ENCODE assay signal across 11 cellular contexts in genomic region chr5:141155540-141156374, GRCh38. TPM values are rescaled to one million over a fixed set of nuclear protein-coding genes. Genes with fewer than 3 reads are reported as not detected.
A peak's percentile ranks its signal among the peaks of the same experiment; 100 is the strongest.
DNase-seq lines count a peak whose midpoint lies in the region; ATAC-seq and TF ChIP-seq lines count a peak whose summit lies in the region.
"Had no signal": no experiment of that assay in that cellular context is flagged by ENCODE, and none has a peak within 500 bp of the region (broad histone marks: within the 10 kb centered on the region; RNA-seq: fewer than 3 reads in every experiment).

No MANE protein-coding gene starts in this region.

- H3K36me3 Mint-ChIP-seq in endodermal cell (ENCODE audit: low read depth) = peaks cover 30% of the 10 kb centered on the region

- peak overlapping the region; percentile 61 for H3K4me3 Mint-ChIP-seq in endodermal cell
- H3K4me3 Mint-ChIP-seq: activated CD8-positive, alpha-beta memory T cell treated with anti-CD3 and anti-CD28 coated beads, Interleukin-2, amount 10 ng/mL, durations not matched to agents 7 days and 5 days; activated naive CD8-positive, alpha-beta T cell treated with anti-CD3 and anti-CD28 coated beads, Interleukin-2, amount 50 U/mL, for 24 hours had no signal

- H3K27me3 ChIP-seq in endodermal cell (ENCODE audit: control insufficient read depth, insufficient read depth, low read length, poor library complexity, severe bottlenecking) = no peaks in the 10 kb centered on the region

- no peak overlapping the region for H3K4me3 ChIP-seq in NB4 (ENCODE audit: low read depth, low read length)
- no peak overlapping the region for H3K4me3 ChIP-seq in endodermal cell (ENCODE audit: low read length)
- H3K4me3 ChIP-seq: lung had no signal

- no peak for ATAC-seq in HG02840 (IDR thresholded peaks at IDR 0.05; ENCODE audit: low FRiP score, unreplicated experiment)
- ATAC-seq: activated CD8-positive, alpha-beta memory T cell treated with anti-CD3 and anti-CD28 coated beads, Interleukin-2, amount 10 ng/mL, durations not matched to agents 7 days and 5 days; activated naive CD8-positive, alpha-beta T cell treated with anti-CD3 and anti-CD28 coated beads, Interleukin-2, amount 50 U/mL, for 24 hours had no signal

- 84 to 90% methylated on average over 20 to 21 of the region's 21 CpGs for WGBS in endodermal cell (ENCODE audit: insufficient coverage in 1 of 2, insufficient read length in 1 of 2), 2 experiments

- H3K9me3 Mint-ChIP-seq in endodermal cell = peaks cover 32% of the 10 kb centered on the region

- TF ChIP-seq CTCF in NB4 (IDR thresholded peaks at IDR 0.05; ENCODE audit: low read depth, low read length) (peak; percentile 43), endodermal cell (conservative IDR thresholded peaks at IDR 0.05) (peak; percentile 76)

- no peak overlapping the region for H3K9ac ChIP-seq in endodermal cell (ENCODE audit: extremely low read depth, low read length, poor library complexity, severe bottlenecking)

- H3K4me1 ChIP-seq in endodermal cell (ENCODE audit: control insufficient read depth, insufficient read depth, low read length) = no peaks in the 10 kb centered on the region

- H3K27ac Mint-ChIP-seq in endodermal cell = peak overlapping the region; percentile 30
- H3K27ac Mint-ChIP-seq: activated CD8-positive, alpha-beta memory T cell treated with anti-CD3 and anti-CD28 coated beads, Interleukin-2, amount 10 ng/mL, durations not matched to agents 7 days and 5 days; activated naive CD8-positive, alpha-beta T cell treated with anti-CD3 and anti-CD28 coated beads, Interleukin-2, amount 50 U/mL, for 24 hours had no signal

- DNase-seq in Daoy (ENCODE audit: low read depth) = peak; percentile 72
- DNase-seq in NB4 (ENCODE audit: low read depth) = peak; percentile 23
- peak; percentile 70 for DNase-seq in endodermal cell
- no peak for DNase-seq in stimulated activated CD8-positive, alpha-beta memory T cell treated with anti-CD3 and anti-CD28 coated beads, Interleukin-4, amount 100 ng/mL, for 48 hours
- no peak for DNase-seq in DMS114 treated with DMSO at 0.1 percent for 48 hours (lab: John Stamatoyannopoulos, UW; ENCODE audit: unreplicated experiment)
- DNase-seq: activated CD8-positive, alpha-beta memory T cell treated with anti-CD3 and anti-CD28 coated beads, Interleukin-2, amount 10 ng/mL, durations not matched to agents 7 days and 5 days; activated naive CD8-positive, alpha-beta T cell treated with anti-CD3 and anti-CD28 coated beads, Interleukin-2, amount 50 U/mL, for 24 hours; NCI-H2171 treated with DMSO at 0.1 percent for 48 hours had no signal

- H3K27me3 Mint-ChIP-seq in endodermal cell (ENCODE audit: insufficient read depth) = peaks cover 3% of the 10 kb centered on the region
- H3K27me3 Mint-ChIP-seq: activated CD8-positive, alpha-beta memory T cell treated with anti-CD3 and anti-CD28 coated beads, Interleukin-2, amount 10 ng/mL, durations not matched to agents 7 days and 5 days had no signal

- no peaks in the 10 kb centered on the region for H3K4me1 Mint-ChIP-seq in endodermal cell
- H3K4me1 Mint-ChIP-seq: activated CD8-positive, alpha-beta memory T cell treated with anti-CD3 and anti-CD28 coated beads, Interleukin-2, amount 10 ng/mL, durations not matched to agents 7 days and 5 days; activated naive CD8-positive, alpha-beta T cell treated with anti-CD3 and anti-CD28 coated beads, Interleukin-2, amount 50 U/mL, for 24 hours had no signal

- no peak for TF ChIP-seq POLR2A in NB4 (IDR thresholded peaks at IDR 0.05; ENCODE audit: extremely low read depth, insufficient read length)

- H3K36me3 ChIP-seq in endodermal cell (ENCODE audit: control insufficient read depth, insufficient read depth, low read length) = no peaks in the 10 kb centered on the region

- no peak overlapping the region for H3K27ac ChIP-seq in endodermal cell (ENCODE audit: low read depth, low read length)

- H3K9me3 ChIP-seq in endodermal cell (ENCODE audit: control insufficient read depth, low read length) = peaks cover 3% of the 10 kb centered on the region

RNA-seq across cellular contexts. Expression of gene PCDHB6, which starts 5.9 kb away (rescaled TPM):
- 0.69 and 2.9 TPM in 2 replicates for total RNA-seq in Daoy (2014; rRNA removed; shearing (Covaris generic))
- total RNA-seq in endodermal cell = 1 to 10 TPM in 1 of 2 donors, under 1 TPM in 1; 0.66 to 2.0 TPM
- polyA plus RNA-seq in endodermal cell (2013, experiment 1 of 2) = 0.36 TPM
- 0.29 TPM for polyA plus RNA-seq in endodermal cell (2013, experiment 2 of 2)
- total RNA-seq: activated CD8-positive, alpha-beta memory T cell treated with anti-CD3 and anti-CD28 coated beads, Interleukin-2, amount 10 ng/mL, durations not matched to agents 7 days and 5 days; T-helper 1 cell treated with Interleukin-12 subunit alpha and Interleukin-12 subunit beta and Interleukin-4 antibody, amounts not matched to agents 30 ng/mL and 1 ng/mL, for 36 hours had no signal

RNA-seq across cellular contexts. Expression of gene PCDHB7, which starts 16.7 kb away (rescaled TPM):
- 2.6 and 3.9 TPM in 2 replicates for total RNA-seq in Daoy (2014; rRNA removed; shearing (Covaris generic))
- under 1 TPM; 0.42 to 0.75 TPM for total RNA-seq in endodermal cell
- 0.46 TPM for polyA plus RNA-seq in endodermal cell (2013, experiment 1 of 2)
- polyA plus RNA-seq in endodermal cell (2013, experiment 2 of 2) = 0.37 TPM
- total RNA-seq: activated CD8-positive, alpha-beta memory T cell treated with anti-CD3 and anti-CD28 coated beads, Interleukin-2, amount 10 ng/mL, durations not matched to agents 7 days and 5 days; T-helper 1 cell treated with Interleukin-12 subunit alpha and Interleukin-12 subunit beta and Interleukin-4 antibody, amounts not matched to agents 30 ng/mL and 1 ng/mL, for 36 hours had no signal

RNA-seq across cellular contexts. Expression of gene PCDHB5, which starts 20.8 kb away (rescaled TPM):
- total RNA-seq in Daoy (2014; rRNA removed; shearing (Covaris generic)) = 20.6 and 21.7 TPM in 2 replicates
- total RNA-seq in endodermal cell = 10 to 100 TPM in 1 of 2 donors, 1 to 10 TPM in 1; 2.4 to 43.5 TPM
- polyA plus RNA-seq in endodermal cell (2013, experiment 1 of 2) = 0.46 TPM
- 0.79 TPM for polyA plus RNA-seq in endodermal cell (2013, experiment 2 of 2)
- total RNA-seq: activated CD8-positive, alpha-beta memory T cell treated with anti-CD3 and anti-CD28 coated beads, Interleukin-2, amount 10 ng/mL, durations not matched to agents 7 days and 5 days; T-helper 1 cell treated with Interleukin-12 subunit alpha and Interleukin-12 subunit beta and Interleukin-4 antibody, amounts not matched to agents 30 ng/mL and 1 ng/mL, for 36 hours had no signal

RNA-seq across cellular contexts. Expression of gene PCDHB8, which starts 21.8 kb away (rescaled TPM):
- total RNA-seq in Daoy (2014; rRNA removed; shearing (Covaris generic)) = 6.7 and 8.3 TPM in 2 replicates
- total RNA-seq in endodermal cell = 1 to 10 TPM in 1 of 2 donors, under 1 TPM in 1; 0.71 to 3.6 TPM
- 0.46 TPM for polyA plus RNA-seq in endodermal cell (2013, experiment 1 of 2)
- 0.58 TPM for polyA plus RNA-seq in endodermal cell (2013, experiment 2 of 2)
- total RNA-seq: activated CD8-positive, alpha-beta memory T cell treated with anti-CD3 and anti-CD28 coated beads, Interleukin-2, amount 10 ng/mL, durations not matched to agents 7 days and 5 days; T-helper 1 cell treated with Interleukin-12 subunit alpha and Interleukin-12 subunit beta and Interleukin-4 antibody, amounts not matched to agents 30 ng/mL and 1 ng/mL, for 36 hours had no signal

RNA-seq across cellular contexts. Expression of gene PCDHB16, which starts 26.4 kb away (rescaled TPM):
- 4.3 and 4.8 TPM in 2 replicates for total RNA-seq in Daoy (2014; rRNA removed; shearing (Covaris generic))
- 10 to 100 TPM in 1 of 2 donors, 1 to 10 TPM in 1; 9.7 to 14.8 TPM for total RNA-seq in endodermal cell
- 1.2 TPM for polyA plus RNA-seq in endodermal cell (2013, experiment 1 of 2)
- 2.6 TPM for polyA plus RNA-seq in endodermal cell (2013, experiment 2 of 2)
- total RNA-seq: activated CD8-positive, alpha-beta memory T cell treated with anti-CD3 and anti-CD28 coated beads, Interleukin-2, amount 10 ng/mL, durations not matched to agents 7 days and 5 days; T-helper 1 cell treated with Interleukin-12 subunit alpha and Interleukin-12 subunit beta and Interleukin-4 antibody, amounts not matched to agents 30 ng/mL and 1 ng/mL, for 36 hours had no signal

Comparison
In these comparisons a context has a peak if more than half of its experiments do, and no peak if none do; other contexts are left out.
1. DNase-seq: peak in Daoy (single experiment), NB4 (single experiment) and endodermal cell (single experiment); none in stimulated activated CD8-positive, alpha-beta memory T cell treated with anti-CD3 and anti-CD28 coated beads, Interleukin-4, amount 100 ng/mL, for 48 hours (single experiment) and DMS114 treated with DMSO at 0.1 percent for 48 hours (single experiment).